ENCODE assay signal across 1 cellular context in the genomic region with DNA sequence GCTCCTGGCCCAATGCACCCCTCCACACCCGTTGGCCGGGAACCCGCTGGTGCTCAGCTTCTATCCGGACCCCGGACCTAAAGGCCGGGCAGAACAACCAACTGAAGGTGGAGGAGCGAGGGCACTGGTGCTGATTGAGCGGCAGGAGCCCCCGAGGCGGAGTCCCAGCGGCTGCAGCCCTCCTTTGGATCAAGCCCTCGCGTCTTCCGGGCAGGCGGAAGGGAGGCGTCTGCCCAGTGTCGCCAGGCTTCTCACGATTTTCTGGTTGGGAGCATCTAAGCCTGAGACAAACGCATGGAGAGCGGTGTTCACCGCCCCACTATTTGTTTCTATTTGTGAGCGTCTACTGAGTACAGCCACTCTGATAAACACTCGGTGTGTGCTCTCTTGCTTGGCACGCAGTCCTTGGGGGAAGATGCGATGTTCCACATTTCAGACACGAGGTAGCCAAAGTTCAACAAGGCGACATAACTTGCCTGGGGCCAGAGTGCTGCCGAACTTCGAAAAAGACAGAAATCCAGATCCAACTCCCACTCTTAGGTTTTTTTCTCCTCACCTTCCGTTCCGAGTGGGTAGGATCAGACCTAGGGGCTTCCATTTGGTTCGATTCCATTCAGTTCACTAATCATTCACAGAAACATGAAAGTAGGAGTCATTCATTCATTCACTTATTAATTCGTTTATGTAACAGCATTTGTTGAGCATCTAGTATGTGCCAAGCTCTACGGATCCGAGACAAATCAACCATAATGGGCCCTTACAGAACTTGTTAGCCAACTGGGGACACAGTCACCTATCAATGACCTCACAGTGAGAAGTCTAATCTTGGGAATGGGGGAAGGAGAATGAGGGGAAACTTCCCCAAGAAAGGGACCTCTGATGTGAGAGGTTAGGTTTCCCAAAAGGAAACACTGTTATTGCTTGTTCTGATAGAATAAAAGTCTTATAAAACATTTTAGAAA.
TF ChIP-seq lines count a peak whose summit lies in the region.

No MANE protein-coding gene starts in this region.

TF ChIP-seq in WTC11, 78 proteins besides CTCF, POLR2A, EP300 and RAD21 (continued from another document):
- TF ChIP-seq, protein P1, sequence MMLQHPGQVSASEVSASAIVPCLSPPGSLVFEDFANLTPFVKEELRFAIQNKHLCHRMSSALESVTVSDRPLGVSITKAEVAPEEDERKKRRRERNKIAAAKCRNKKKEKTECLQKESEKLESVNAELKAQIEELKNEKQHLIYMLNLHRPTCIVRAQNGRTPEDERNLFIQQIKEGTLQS (CRISPR knock-in tag; conservative IDR thresholded peaks at IDR 0.05): no peak
- TF ChIP-seq, protein P2, sequence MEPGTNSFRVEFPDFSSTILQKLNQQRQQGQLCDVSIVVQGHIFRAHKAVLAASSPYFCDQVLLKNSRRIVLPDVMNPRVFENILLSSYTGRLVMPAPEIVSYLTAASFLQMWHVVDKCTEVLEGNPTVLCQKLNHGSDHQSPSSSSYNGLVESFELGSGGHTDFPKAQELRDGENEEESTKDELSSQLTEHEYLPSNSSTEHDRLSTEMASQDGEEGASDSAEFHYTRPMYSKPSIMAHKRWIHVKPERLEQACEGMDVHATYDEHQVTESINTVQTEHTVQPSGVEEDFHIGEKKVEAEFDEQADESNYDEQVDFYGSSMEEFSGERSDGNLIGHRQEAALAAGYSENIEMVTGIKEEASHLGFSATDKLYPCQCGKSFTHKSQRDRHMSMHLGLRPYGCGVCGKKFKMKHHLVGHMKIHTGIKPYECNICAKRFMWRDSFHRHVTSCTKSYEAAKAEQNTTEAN (CRISPR knock-in tag; IDR thresholded peaks at IDR 0.05): no peak
- TF ChIP-seq, protein P3, sequence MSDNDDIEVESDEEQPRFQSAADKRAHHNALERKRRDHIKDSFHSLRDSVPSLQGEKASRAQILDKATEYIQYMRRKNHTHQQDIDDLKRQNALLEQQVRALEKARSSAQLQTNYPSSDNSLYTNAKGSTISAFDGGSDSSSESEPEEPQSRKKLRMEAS (CRISPR knock-in tag; IDR thresholded peaks at IDR 0.05): no peak
- TF ChIP-seq ESRRA (CRISPR knock-in tag; IDR thresholded peaks at IDR 0.05; ENCODE audit: borderline replicate concordance) (no peak), NFYB (CRISPR knock-in tag; conservative IDR thresholded peaks at IDR 0.05; ENCODE audit: low read depth) (no peak), SMAD3 (CRISPR knock-in tag; IDR thresholded peaks at IDR 0.05; ENCODE audit: borderline replicate concordance) (no peak), GRHL2 (CRISPR knock-in tag; IDR thresholded peaks at IDR 0.05; ENCODE audit: insufficient replicate concordance, severe bottlenecking) (no peak), KAT7 (CRISPR knock-in tag; IDR thresholded peaks at IDR 0.05; ENCODE audit: borderline replicate concordance) (no peak)
- TF ChIP-seq, protein P4, sequence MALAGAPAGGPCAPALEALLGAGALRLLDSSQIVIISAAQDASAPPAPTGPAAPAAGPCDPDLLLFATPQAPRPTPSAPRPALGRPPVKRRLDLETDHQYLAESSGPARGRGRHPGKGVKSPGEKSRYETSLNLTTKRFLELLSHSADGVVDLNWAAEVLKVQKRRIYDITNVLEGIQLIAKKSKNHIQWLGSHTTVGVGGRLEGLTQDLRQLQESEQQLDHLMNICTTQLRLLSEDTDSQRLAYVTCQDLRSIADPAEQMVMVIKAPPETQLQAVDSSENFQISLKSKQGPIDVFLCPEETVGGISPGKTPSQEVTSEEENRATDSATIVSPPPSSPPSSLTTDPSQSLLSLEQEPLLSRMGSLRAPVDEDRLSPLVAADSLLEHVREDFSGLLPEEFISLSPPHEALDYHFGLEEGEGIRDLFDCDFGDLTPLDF (CRISPR knock-in tag; IDR thresholded peaks at IDR 0.05): no peak
- TF ChIP-seq, protein P5, sequence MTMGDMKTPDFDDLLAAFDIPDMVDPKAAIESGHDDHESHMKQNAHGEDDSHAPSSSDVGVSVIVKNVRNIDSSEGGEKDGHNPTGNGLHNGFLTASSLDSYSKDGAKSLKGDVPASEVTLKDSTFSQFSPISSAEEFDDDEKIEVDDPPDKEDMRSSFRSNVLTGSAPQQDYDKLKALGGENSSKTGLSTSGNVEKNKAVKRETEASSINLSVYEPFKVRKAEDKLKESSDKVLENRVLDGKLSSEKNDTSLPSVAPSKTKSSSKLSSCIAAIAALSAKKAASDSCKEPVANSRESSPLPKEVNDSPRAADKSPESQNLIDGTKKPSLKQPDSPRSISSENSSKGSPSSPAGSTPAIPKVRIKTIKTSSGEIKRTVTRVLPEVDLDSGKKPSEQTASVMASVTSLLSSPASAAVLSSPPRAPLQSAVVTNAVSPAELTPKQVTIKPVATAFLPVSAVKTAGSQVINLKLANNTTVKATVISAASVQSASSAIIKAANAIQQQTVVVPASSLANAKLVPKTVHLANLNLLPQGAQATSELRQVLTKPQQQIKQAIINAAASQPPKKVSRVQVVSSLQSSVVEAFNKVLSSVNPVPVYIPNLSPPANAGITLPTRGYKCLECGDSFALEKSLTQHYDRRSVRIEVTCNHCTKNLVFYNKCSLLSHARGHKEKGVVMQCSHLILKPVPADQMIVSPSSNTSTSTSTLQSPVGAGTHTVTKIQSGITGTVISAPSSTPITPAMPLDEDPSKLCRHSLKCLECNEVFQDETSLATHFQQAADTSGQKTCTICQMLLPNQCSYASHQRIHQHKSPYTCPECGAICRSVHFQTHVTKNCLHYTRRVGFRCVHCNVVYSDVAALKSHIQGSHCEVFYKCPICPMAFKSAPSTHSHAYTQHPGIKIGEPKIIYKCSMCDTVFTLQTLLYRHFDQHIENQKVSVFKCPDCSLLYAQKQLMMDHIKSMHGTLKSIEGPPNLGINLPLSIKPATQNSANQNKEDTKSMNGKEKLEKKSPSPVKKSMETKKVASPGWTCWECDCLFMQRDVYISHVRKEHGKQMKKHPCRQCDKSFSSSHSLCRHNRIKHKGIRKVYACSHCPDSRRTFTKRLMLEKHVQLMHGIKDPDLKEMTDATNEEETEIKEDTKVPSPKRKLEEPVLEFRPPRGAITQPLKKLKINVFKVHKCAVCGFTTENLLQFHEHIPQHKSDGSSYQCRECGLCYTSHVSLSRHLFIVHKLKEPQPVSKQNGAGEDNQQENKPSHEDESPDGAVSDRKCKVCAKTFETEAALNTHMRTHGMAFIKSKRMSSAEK (CRISPR knock-in tag; IDR thresholded peaks at IDR 0.05; ENCODE audit: borderline replicate concordance): no peak
- TF ChIP-seq, protein P6, sequence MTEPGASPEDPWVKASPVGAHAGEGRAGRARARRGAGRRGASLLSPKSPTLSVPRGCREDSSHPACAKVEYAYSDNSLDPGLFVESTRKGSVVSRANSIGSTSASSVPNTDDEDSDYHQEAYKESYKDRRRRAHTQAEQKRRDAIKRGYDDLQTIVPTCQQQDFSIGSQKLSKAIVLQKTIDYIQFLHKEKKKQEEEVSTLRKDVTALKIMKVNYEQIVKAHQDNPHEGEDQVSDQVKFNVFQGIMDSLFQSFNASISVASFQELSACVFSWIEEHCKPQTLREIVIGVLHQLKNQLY (CRISPR knock-in tag; IDR thresholded peaks at IDR 0.05): no peak
- TF ChIP-seq, protein P7, sequence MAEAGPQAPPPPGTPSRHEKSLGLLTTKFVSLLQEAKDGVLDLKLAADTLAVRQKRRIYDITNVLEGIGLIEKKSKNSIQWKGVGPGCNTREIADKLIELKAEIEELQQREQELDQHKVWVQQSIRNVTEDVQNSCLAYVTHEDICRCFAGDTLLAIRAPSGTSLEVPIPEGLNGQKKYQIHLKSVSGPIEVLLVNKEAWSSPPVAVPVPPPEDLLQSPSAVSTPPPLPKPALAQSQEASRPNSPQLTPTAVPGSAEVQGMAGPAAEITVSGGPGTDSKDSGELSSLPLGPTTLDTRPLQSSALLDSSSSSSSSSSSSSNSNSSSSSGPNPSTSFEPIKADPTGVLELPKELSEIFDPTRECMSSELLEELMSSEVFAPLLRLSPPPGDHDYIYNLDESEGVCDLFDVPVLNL (CRISPR knock-in tag; IDR thresholded peaks at IDR 0.05; ENCODE audit: borderline replicate concordance, low read depth): no peak
